In genomic region chr19:4583961-4584669, GRCh38 we compare ENCODE assay signal across 1 cellular context.
TF ChIP-seq lines count a peak whose summit lies in the region.

No MANE protein-coding gene starts in this region.

TF ChIP-seq in HCT116, 20 proteins besides CTCF, POLR2A, EP300 and RAD21 (continued from another document):
- TF ChIP-seq REST (IDR thresholded peaks at IDR 0.05; ENCODE audit: low read depth) (no peak), EZH2phosphoT487 (IDR thresholded peaks at IDR 0.05; ENCODE audit: borderline replicate concordance) (no peak), EGR1 (IDR thresholded peaks at IDR 0.05; ENCODE audit: low read depth) (no peak)
